ENCODE assay signal across 8 cellular contexts in genomic region chr1:198158766-198159589, GRCh38. TPM values are rescaled to one million over a fixed set of nuclear protein-coding genes. Genes with fewer than 3 reads are reported as not detected.
A peak's percentile ranks its signal among the peaks of the same experiment; 100 is the strongest.
DNase-seq lines count a peak whose midpoint lies in the region; FAIRE-seq and TF ChIP-seq lines count a peak whose summit lies in the region.

No MANE protein-coding gene starts in this region.

- H3K9me3 ChIP-seq in SJCRH30 (replicated peaks) (no peaks in the 10 kb centered on the region), neutrophil (no peaks in the 10 kb centered on the region)

- no peak for FAIRE-seq in frontal cortex (lab: Jason Lieb, UNC)

- peak overlapping the region; percentile 99 for H3K4me3 Mint-ChIP-seq in HFFc6

- no peaks in the 10 kb centered on the region for H3K36me3 ChIP-seq in GM06990 (ENCODE audit: control insufficient read depth, insufficient read depth, low read length)
- no peaks in the 10 kb centered on the region for H3K36me3 ChIP-seq in SJCRH30
- H3K36me3 ChIP-seq in neutrophil: no peaks in the 10 kb centered on the region

- no peaks in the 10 kb centered on the region for H3K4me1 ChIP-seq in SJCRH30
- peaks cover 32 to 35% of the 10 kb centered on the region in 2 experiments for H3K4me1 ChIP-seq in neutrophil (ENCODE audit: control insufficient read depth in 1 of 2, insufficient read depth in 1 of 2, low read depth in 1 of 2, low read length in 1 of 2)

- H3K4me3 ChIP-seq in GM06990 (replicated peaks; ENCODE audit: low read depth, low read length): peak overlapping the region; percentile 88
- H3K4me3 ChIP-seq in SJCRH30: peak overlapping the region; percentile 79
- H3K4me3 ChIP-seq in neutrophil (ENCODE audit: low read depth in 1 of 2, low read length in 1 of 2): peak overlapping the region; percentile 70 to 91

- peak overlapping the region; percentile 66 for H3K27ac ChIP-seq in SJCRH30
- H3K27ac ChIP-seq in neutrophil: peak overlapping the region; percentile 95
- H3K27ac ChIP-seq in substantia nigra (ENCODE audit: low read depth, low read length, poor library complexity, severe bottlenecking): peak overlapping the region; percentile 95

- H3K27me3 ChIP-seq in GM06990 (replicated peaks; ENCODE audit: control insufficient read depth, insufficient read depth, low read length) (no peaks in the 10 kb centered on the region), SJCRH30 (no peaks in the 10 kb centered on the region), neutrophil (no peaks in the 10 kb centered on the region)

- peaks cover 44% of the 10 kb centered on the region for H3K36me3 Mint-ChIP-seq in HFFc6 (ENCODE audit: low read depth)

- DNase-seq in GM06990 (ENCODE audit: extremely low read depth, insufficient read length) (peak; percentile 92), HFFc6 (peak; percentile 74), MV-4-11 (lab: John Stamatoyannopoulos, UW) (peak; percentile 84), SJCRH30 (peak; percentile 83 to 87), frontal cortex (ENCODE audit: low spot score in 2 of 2) (peak; percentile 78), substantia nigra (lab: John Stamatoyannopoulos, UW) (peak; percentile 54 to 94 (median 87))
- DNase-seq in activated naive CD4-positive, alpha-beta T cell (lab: John Stamatoyannopoulos, UW): peak; percentile 54 to 80 (median 68)

- no peaks in the 10 kb centered on the region for H3K9me3 Mint-ChIP-seq in HFFc6

- TF ChIP-seq CTCF in GM06990 (IDR thresholded peaks at IDR 0.05; ENCODE audit: insufficient read depth, low read length, poor library complexity, severe bottlenecking) (no peak), HFFc6 (IDR thresholded peaks at IDR 0.05) (no peak), neutrophil (IDR thresholded peaks at IDR 0.05) (no peak)

- peaks cover 67% of the 10 kb centered on the region for H3K4me1 Mint-ChIP-seq in HFFc6 (ENCODE audit: low read depth)

- peak overlapping the region; percentile 96 for H3K27ac Mint-ChIP-seq in HFFc6

- peaks cover 9% of the 10 kb centered on the region for H3K27me3 Mint-ChIP-seq in HFFc6 (ENCODE audit: insufficient read depth)

RNA-seq across cellular contexts. Expression of gene NEK7, which starts 2.2 kb away (rescaled TPM):
- 100 to 1,000 TPM; 452 to 692 (median 485) TPM for total RNA-seq in HFFc6 (2021; fragmentation: NEBNext Ultra II Directional; extraction: Animal tissue kit (Norgen Biotek cat#: 25700))
- total RNA-seq in SJCRH30 (2014; rRNA removed; shearing (Covaris generic)): 24.9 and 28.4 TPM in 2 replicates
- 15.1 TPM for total RNA-seq in frontal cortex

Comparison
In these comparisons a context has a peak if more than half of its experiments do, and no peak if none do; other contexts are left out.
1. Peak in every context shown above with its lines: DNase-seq, H3K4me3 ChIP-seq and H3K27ac ChIP-seq.
2. RNA of gene NEK7, which starts 2.2 kb away (total RNA-seq): 452 to 692 TPM in HFFc6; 24.9 to 28.4 TPM in SJCRH30 and 15.1 TPM in frontal cortex (single experiment); every median in the first group is over 10 times any median in the second.